21 cellular contexts compared by ENCODE assay signal in the genomic region with DNA sequence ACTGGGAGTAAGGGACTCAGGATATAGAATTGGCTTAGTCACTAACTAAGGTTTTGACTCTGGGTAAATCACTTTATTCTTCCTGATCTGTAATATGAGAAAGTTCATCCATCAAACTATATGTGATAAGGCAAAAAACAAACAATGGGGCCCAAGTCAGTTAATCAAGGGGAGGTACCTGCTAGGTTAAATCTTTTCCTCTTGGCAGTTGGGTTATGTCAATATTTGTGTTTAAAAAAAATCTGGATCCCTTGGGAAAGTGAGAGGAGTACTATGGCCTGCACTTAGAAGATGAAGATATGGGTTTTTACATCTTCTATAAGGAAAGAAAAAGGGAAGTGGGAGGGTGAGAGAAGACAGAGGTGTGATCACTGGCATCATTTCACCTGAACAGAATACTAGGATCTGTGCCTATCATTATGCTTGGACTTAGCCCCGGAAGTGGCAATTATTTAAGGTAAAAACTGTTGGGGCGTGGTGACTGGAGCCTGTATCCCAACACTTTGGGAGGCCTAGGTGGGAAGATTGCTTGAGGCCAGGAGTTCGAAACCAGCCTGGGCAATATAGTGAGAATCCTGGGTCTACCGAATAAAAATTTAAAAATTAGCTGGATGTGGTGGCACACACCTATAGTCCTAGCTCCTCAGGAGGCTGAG. TPM values are rescaled to one million over a fixed set of nuclear protein-coding genes. Genes with fewer than 3 reads are reported as not detected.
A peak's percentile ranks its signal among the peaks of the same experiment; 100 is the strongest.
DNase-seq lines count a peak whose midpoint lies in the region; ATAC-seq and TF ChIP-seq lines count a peak whose summit lies in the region.
"Had no signal": no experiment of that assay in that cellular context is flagged by ENCODE, and none has a peak within 500 bp of the region (broad histone marks: within the 10 kb centered on the region; RNA-seq: fewer than 3 reads in every experiment).

No MANE protein-coding gene starts in this region.

- H3K27me3 ChIP-seq in mucosa of rectum (ENCODE audit: control insufficient read depth in 2 of 2, insufficient read depth in 2 of 2, low read length in 2 of 2), result no peaks in the 10 kb centered on the region

- no peak overlapping the region for H3K9ac ChIP-seq in mucosa of rectum (ENCODE audit: low read depth in 1 of 2, low read length in 2 of 2)

- H3K27ac ChIP-seq in VCaP (peak overlapping the region; percentile 52), mucosa of rectum (ENCODE audit: low read depth in 2 of 2, low read length in 2 of 2) (peak overlapping the region; percentile 71 to 75)

- no peak for TF ChIP-seq CTCF in VCaP (conservative IDR thresholded peaks at IDR 0.05)

- ATAC-seq in esophagus mucosa, result no peak

- H3K9me3 ChIP-seq in mucosa of rectum (ENCODE audit: control insufficient read depth in 2 of 2, low read length in 2 of 2), result peaks cover 0 to 6% of the 10 kb centered on the region in 2 donors

- DNase-seq in NCI-H748 (lab: John Stamatoyannopoulos, UW; ENCODE audit: unreplicated experiment) (peak; percentile 9), NCI-H748 treated with DMSO at 0.1 percent for 48 hours (lab: John Stamatoyannopoulos, UW) (no peak), NCI-H1436 treated with DMSO at 0.1 percent for 48 hours (lab: John Stamatoyannopoulos, UW) (no peak), SHP77 treated with DMSO at 0.1 percent for 48 hours (lab: John Stamatoyannopoulos, UW) (no peak)
- DNase-seq: 8988T; AML-193; C1 segment of cervical spinal cord; CD8-positive, alpha-beta memory T cell; DMS79 treated with DMSO at 0.1 percent for 48 hours; NCI-H1417; NCI-H187; NCI-H2107; NCI-H446 treated with DMSO at 0.1 percent for 48 hours; NCI-H774 had no signal

- no peak overlapping the region for H3K4me3 ChIP-seq in mucosa of rectum (ENCODE audit: low read length in 2 of 2)

- H3K4me1 ChIP-seq in mucosa of rectum (ENCODE audit: control insufficient read depth in 2 of 2, insufficient read depth in 2 of 2, low read length in 2 of 2), result peaks cover 2 to 9% of the 10 kb centered on the region in 2 donors

- H3K36me3 ChIP-seq in mucosa of rectum (ENCODE audit: control insufficient read depth in 2 of 2, insufficient read depth in 2 of 2, low read length in 2 of 2), result no peaks in the 10 kb centered on the region

RNA-seq across cellular contexts. Expression of a gene that starts 2.8 kb away (rescaled TPM):
- not detected for total RNA-seq in esophagus mucosa
- total RNA-seq: CD8-positive, alpha-beta memory T cell; H4; MCF 10A; OCI-LY7; SK-MEL-5 had no signal
